In the genomic region with DNA sequence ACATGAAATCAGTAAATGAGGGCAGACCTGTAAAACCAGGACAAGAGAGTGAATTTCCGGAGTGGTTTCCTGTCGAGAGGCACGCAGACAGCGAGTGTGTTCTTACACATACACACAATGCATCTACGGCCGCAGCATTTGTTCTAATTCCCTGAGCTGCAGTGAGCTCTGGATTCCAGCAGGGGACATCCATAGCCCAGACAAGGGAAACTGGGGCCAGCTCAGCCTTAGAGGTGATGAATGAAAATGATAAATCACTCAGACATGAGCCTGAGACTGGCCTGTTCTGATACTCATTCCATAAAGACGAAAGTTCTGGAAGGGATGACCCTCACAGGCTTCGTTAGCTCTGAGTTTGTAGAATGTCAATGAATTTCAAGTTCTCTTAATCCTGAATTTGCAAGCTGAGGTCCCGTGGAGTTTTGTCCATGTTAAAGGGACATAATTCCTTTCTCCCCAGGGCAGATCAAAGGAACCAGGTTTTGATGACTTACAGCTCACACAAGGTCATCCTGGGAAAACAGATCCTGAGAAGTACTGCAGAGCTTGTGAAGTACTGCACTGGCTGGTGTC, we compare ENCODE assay signal across 8 cellular contexts.
DNase-seq lines count a peak whose midpoint lies in the region; TF ChIP-seq lines count a peak whose summit lies in the region.

No MANE protein-coding gene starts in this region.

- H3K36me3 ChIP-seq in tibial nerve, result no peaks in the 10 kb centered on the region

- no peak overlapping the region for H3K27ac ChIP-seq in tibial nerve

- no peaks in the 10 kb centered on the region for H3K27me3 ChIP-seq in tibial nerve

- peak; percentile 40 for DNase-seq in stimulated activated CD4-positive, alpha-beta T cell treated with anti-CD3 and anti-CD28 coated beads, Interleukin-15, amount 100 ng/mL, for 24 hours
- DNase-seq in stimulated activated CD4-positive, alpha-beta T cell treated with anti-CD3 and anti-CD28 coated beads, Interleukin-12 subunit alpha, Interleukin-12 subunit beta, amount 100 ng/mL, for 4 hours, result no peak
- peak; percentile 29 for DNase-seq in HCEC 1CT
- DNase-seq in RPMI7951 (ENCODE audit: low read depth), result peak; percentile 67
- DNase-seq in dedifferentiated amniotic fluid mesenchymal stem cell (ENCODE audit: extremely low spot score), result peak; percentile 86
- peak; percentile 65 to 88 for DNase-seq in lower leg skin (ENCODE audit: low spot score in 2 of 2)
- DNase-seq in tibial nerve (ENCODE audit: low spot score in 2 of 2), result peak; percentile 47 to 70

- H3K4me1 ChIP-seq in tibial nerve, result peaks cover 0 to 24% (median 8%) of the 10 kb centered on the region in 4 donors

- TF ChIP-seq EP300 in tibial nerve (IDR thresholded peaks at IDR 0.05), result peak in 1 of 2 donors; percentile 26

- intact Hi-C loops in lower leg skin (cut with DNase I; ENCODE audit: low total_unique reads), result loop anchor here (5.0 kb wide), 1 partner anchor 761 kb away; no protein-coding TSS in a partner anchor

- H3K4me3 ChIP-seq in lower leg skin (ENCODE audit: low read depth, poor library complexity, severe bottlenecking), result no peak overlapping the region
- H3K4me3 ChIP-seq in tibial nerve, result no peak overlapping the region

- no peak for TF ChIP-seq POLR2A in lower leg skin (IDR thresholded peaks at IDR 0.05)
- no peak for TF ChIP-seq POLR2A in tibial nerve (IDR thresholded peaks at IDR 0.05)

- peak; percentile 100 for TF ChIP-seq CTCF in LNCAP (IDR thresholded peaks at IDR 0.05)
- TF ChIP-seq CTCF in lower leg skin (IDR thresholded peaks at IDR 0.05), result peak in 1 of 3 donors; percentile 53
- peak; percentile 75 to 94 (median 85) for TF ChIP-seq CTCF in tibial nerve (IDR thresholded peaks at IDR 0.05)

- no peaks in the 10 kb centered on the region for H3K9me3 ChIP-seq in tibial nerve

- WGBS in lower leg skin, 2 donors, result 16 to 24% methylated on average over 9 of the region's 9 CpGs
- 9 to 15% methylated on average over 9 of the region's 9 CpGs for WGBS in tibial nerve, 2 donors
